8 cellular contexts compared by ENCODE assay signal in the genomic region with DNA sequence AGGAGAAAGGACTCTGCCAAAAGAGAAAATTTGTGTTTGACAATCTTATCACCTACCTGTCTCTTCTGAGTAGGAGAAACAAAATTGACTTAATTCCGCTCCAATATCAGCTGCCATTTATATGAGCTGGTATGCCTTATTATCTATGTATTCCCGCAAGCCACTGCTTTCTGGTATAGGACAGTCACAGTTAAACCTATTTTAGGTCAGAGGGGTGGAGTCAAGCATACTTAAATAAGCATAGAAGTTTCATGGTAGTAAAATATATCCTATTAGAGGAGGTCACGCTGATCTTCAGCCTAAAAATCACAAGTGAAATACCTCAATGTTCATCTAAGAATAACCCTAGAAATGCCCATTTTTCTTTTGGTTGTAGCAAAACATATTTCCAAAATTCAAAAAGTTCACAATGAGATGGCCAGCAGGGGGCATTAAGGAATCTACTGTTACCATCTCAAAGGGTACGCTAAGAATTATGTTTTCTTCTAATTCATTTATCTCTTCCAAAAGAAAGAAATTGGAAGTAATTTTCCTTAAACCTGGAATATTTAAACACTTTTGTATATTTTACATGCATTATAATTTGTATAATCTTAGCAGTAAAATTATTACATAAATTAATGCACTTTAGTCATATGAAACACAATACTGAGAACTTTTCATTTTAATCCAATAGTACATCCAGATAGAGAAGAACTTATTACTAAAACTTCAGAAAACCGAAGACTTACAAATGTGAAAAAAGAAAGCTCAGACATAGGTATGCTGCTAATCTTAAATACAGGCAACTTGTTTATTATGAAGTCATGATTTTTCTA. TPM values are rescaled to one million over a fixed set of nuclear protein-coding genes. Genes with fewer than 3 reads are reported as not detected.
A peak's percentile ranks its signal among the peaks of the same experiment; 100 is the strongest.
DNase-seq lines count a peak whose midpoint lies in the region; ATAC-seq and TF ChIP-seq lines count a peak whose summit lies in the region.

No MANE protein-coding gene starts in this region.

- CTCF ChIA-PET in PC-3 (lab: Charles Lee): interaction anchor here (0.6 to 0.8 kb wide), 2 partner anchors 10 to 33 kb away, joined by 5 to 6 read pairs; a partner anchor contains a TSS

- intact Hi-C loops in PC-3 (cut with micrococcal nuclease): loop anchor here (1.0 kb wide), 3 partner anchors 119 to 411 kb away; no protein-coding TSS in a partner anchor
- intact Hi-C loops in lower lobe of right lung (cut with DNase I): no loop called here
- intact Hi-C loops in posterior vena cava (cut with DNase I): loop anchor here in 1 of 2 donors (10.0 kb wide), 1 partner anchor 410 kb away; no protein-coding TSS in a partner anchor

- BruUV-seq in PC-3 (replicated peaks; lab: Mats Ljungman, UMichigan): no TSS peak

- H3K27me3 ChIP-seq in PC-3 (ENCODE audit: low read length) (no peaks in the 10 kb centered on the region), lower lobe of right lung (ENCODE audit: low read depth) (no peaks in the 10 kb centered on the region)

- H3K4me1 Mint-ChIP-seq in activated naive CD8-positive, alpha-beta T cell treated with anti-CD3 and anti-CD28 coated beads, Interleukin-2, amount 50 U/mL, for 24 hours: peaks cover 39% of the 10 kb centered on the region
- peaks cover 31% of the 10 kb centered on the region for H3K4me1 Mint-ChIP-seq in activated naive CD8-positive, alpha-beta T cell treated with anti-CD3 and anti-CD28 coated beads for 36 hours
- H3K4me1 Mint-ChIP-seq in chondrocyte (ENCODE audit: low read depth): peaks cover 4% of the 10 kb centered on the region

- H3K36me3 ChIP-seq in PC-3 (ENCODE audit: low read depth, low read length) (peaks cover 6% of the 10 kb centered on the region), lower lobe of right lung (no peaks in the 10 kb centered on the region)

- H2AFZ ChIP-seq in PC-3 (ENCODE audit: low read length): no peak overlapping the region

- no peaks in the 10 kb centered on the region for H3F3A ChIP-seq in PC-3 (ENCODE audit: low read length, unreplicated experiment)

- no peak overlapping the region for H3K27ac Mint-ChIP-seq in activated naive CD8-positive, alpha-beta T cell treated with anti-CD3 and anti-CD28 coated beads, Interleukin-2, amount 50 U/mL, for 24 hours
- no peak overlapping the region for H3K27ac Mint-ChIP-seq in activated naive CD8-positive, alpha-beta T cell treated with anti-CD3 and anti-CD28 coated beads for 36 hours
- no peak overlapping the region for H3K27ac Mint-ChIP-seq in chondrocyte (ENCODE audit: unreplicated experiment)

- no peak overlapping the region for H3K9ac ChIP-seq in PC-3 (ENCODE audit: low read length)

- H3K4me1 ChIP-seq in PC-3 (ENCODE audit: insufficient read depth, low read length) (no peaks in the 10 kb centered on the region), lower lobe of right lung (no peaks in the 10 kb centered on the region)

- peak; percentile 25 for DNase-seq in activated naive CD8-positive, alpha-beta T cell treated with anti-CD3 and anti-CD28 coated beads, Interleukin-2, amount 50 U/mL, for 24 hours
- no peak for DNase-seq in activated naive CD8-positive, alpha-beta T cell treated with anti-CD3 and anti-CD28 coated beads for 36 hours
- DNase-seq in PC-3 (peak; percentile 61), chondrocyte (ENCODE audit: low spot score) (no peak), lower lobe of right lung (no peak), occipital lobe (lab: John Stamatoyannopoulos, UW) (no peak), posterior vena cava (ENCODE audit: low spot score) (no peak)

- POLR2A ChIA-PET in PC-3 (lab: Charles Lee; ENCODE audit: unreplicated experiment): no interaction called here

- H3K27me3 Mint-ChIP-seq in activated naive CD8-positive, alpha-beta T cell treated with anti-CD3 and anti-CD28 coated beads, Interleukin-2, amount 50 U/mL, for 24 hours: no peaks in the 10 kb centered on the region
- no peaks in the 10 kb centered on the region for H3K27me3 Mint-ChIP-seq in activated naive CD8-positive, alpha-beta T cell treated with anti-CD3 and anti-CD28 coated beads for 36 hours
- no peaks in the 10 kb centered on the region for H3K27me3 Mint-ChIP-seq in chondrocyte (ENCODE audit: low read depth)

- no peak overlapping the region for H3K27ac ChIP-seq in PC-3 (ENCODE audit: low read length)
- no peak overlapping the region for H3K27ac ChIP-seq in lower lobe of right lung

- H4K20me1 ChIP-seq in PC-3 (ENCODE audit: low read length): peaks cover 59% of the 10 kb centered on the region

- H3K4me2 ChIP-seq in PC-3 (ENCODE audit: low read length): no peak overlapping the region

- H3K9me3 ChIP-seq in PC-3 (ENCODE audit: low read length) (no peaks in the 10 kb centered on the region), lower lobe of right lung (no peaks in the 10 kb centered on the region)

- no peak for ATAC-seq in activated naive CD8-positive, alpha-beta T cell treated with anti-CD3 and anti-CD28 coated beads, Interleukin-2, amount 50 U/mL, for 24 hours
- ATAC-seq in PC-3 (peak; percentile 59), lower lobe of right lung (no peak), HG02678 (IDR thresholded peaks at IDR 0.05; ENCODE audit: unreplicated experiment) (no peak)

- no peaks in the 10 kb centered on the region for H3K9me3 Mint-ChIP-seq in activated naive CD8-positive, alpha-beta T cell treated with anti-CD3 and anti-CD28 coated beads, Interleukin-2, amount 50 U/mL, for 24 hours
- H3K9me3 Mint-ChIP-seq in activated naive CD8-positive, alpha-beta T cell treated with anti-CD3 and anti-CD28 coated beads for 36 hours: no peaks in the 10 kb centered on the region
- peaks cover 3% of the 10 kb centered on the region for H3K9me3 Mint-ChIP-seq in chondrocyte (ENCODE audit: low read depth)

- TF ChIP-seq CTCF in PC-3 (conservative IDR thresholded peaks at IDR 0.05; ENCODE audit: low read depth, low read length): peak; percentile 93
- TF ChIP-seq CTCF in chondrocyte (IDR thresholded peaks at IDR 0.05): peak; percentile 91
- peak; percentile 66 for TF ChIP-seq CTCF in lower lobe of right lung (IDR thresholded peaks at IDR 0.05)

- no peak overlapping the region for H3K4me3 ChIP-seq in PC-3 (ENCODE audit: low read length)
- H3K4me3 ChIP-seq in lower lobe of right lung: no peak overlapping the region

- no peak overlapping the region for H3K4me3 Mint-ChIP-seq in activated naive CD8-positive, alpha-beta T cell treated with anti-CD3 and anti-CD28 coated beads, Interleukin-2, amount 50 U/mL, for 24 hours
- H3K4me3 Mint-ChIP-seq in activated naive CD8-positive, alpha-beta T cell treated with anti-CD3 and anti-CD28 coated beads for 36 hours: no peak overlapping the region
- H3K4me3 Mint-ChIP-seq in chondrocyte (ENCODE audit: unreplicated experiment): no peak overlapping the region

- peaks cover 12% of the 10 kb centered on the region for H3K36me3 Mint-ChIP-seq in activated naive CD8-positive, alpha-beta T cell treated with anti-CD3 and anti-CD28 coated beads, Interleukin-2, amount 50 U/mL, for 24 hours (ENCODE audit: low read depth)
- peaks cover 11% of the 10 kb centered on the region for H3K36me3 Mint-ChIP-seq in activated naive CD8-positive, alpha-beta T cell treated with anti-CD3 and anti-CD28 coated beads for 36 hours
- H3K36me3 Mint-ChIP-seq in chondrocyte (ENCODE audit: low read depth): no peaks in the 10 kb centered on the region

- H3K79me2 ChIP-seq in PC-3 (ENCODE audit: low read length): peaks cover 100% of the 10 kb centered on the region

- H3K9me2 ChIP-seq in PC-3 (replicated peaks; ENCODE audit: low read length): no peaks in the 10 kb centered on the region

RNA-seq across cellular contexts. Expression of a gene that starts 10.5 kb away (rescaled TPM):
- total RNA-seq in activated naive CD8-positive, alpha-beta T cell treated with anti-CD3 and anti-CD28 coated beads for 36 hours: 10 to 100 TPM; 68.9 to 69.0 TPM
- total RNA-seq in PC-3 (2014; rRNA removed) (31.7 and 35.9 TPM in 2 replicates), chondrocyte (12.2 to 13.0 TPM (median 12.8 TPM) in 3 replicates), lower lobe of right lung (4.7 TPM), occipital lobe (34.9 TPM), posterior vena cava (1 to 10 TPM; 4.8 to 5.9 TPM)

RNA-seq across cellular contexts. Expression of a gene that starts 11.2 kb away (rescaled TPM):
- total RNA-seq in activated naive CD8-positive, alpha-beta T cell treated with anti-CD3 and anti-CD28 coated beads for 36 hours: 100 to 1,000 TPM; 472 TPM
- total RNA-seq in PC-3 (2014; rRNA removed): 160 and 172 TPM in 2 replicates
- 53.9 to 80.7 TPM (median 55.0 TPM) in 3 replicates for total RNA-seq in chondrocyte
- 21.0 TPM for total RNA-seq in lower lobe of right lung
- 14.0 TPM for total RNA-seq in occipital lobe
- total RNA-seq in posterior vena cava: 10 to 100 TPM; 31.6 to 37.7 TPM

RNA-seq across cellular contexts. Expression of a gene that starts 37.6 kb away (rescaled TPM):
- total RNA-seq in activated naive CD8-positive, alpha-beta T cell treated with anti-CD3 and anti-CD28 coated beads for 36 hours: 10 to 100 TPM in 1 of 2 experiments, 1 to 10 TPM in 1; 9.7 to 11.4 TPM
- total RNA-seq in PC-3 (2014; rRNA removed) (7.5 and 8.8 TPM in 2 replicates), chondrocyte (6.9 to 10.5 TPM (median 7.9 TPM) in 3 replicates), lower lobe of right lung (10.8 TPM), occipital lobe (41.8 TPM), posterior vena cava (1 to 10 TPM; 8.9 to 9.5 TPM)

RNA-seq across cellular contexts. Expression of a gene that starts 42.5 kb away (rescaled TPM):
- total RNA-seq in activated naive CD8-positive, alpha-beta T cell treated with anti-CD3 and anti-CD28 coated beads for 36 hours: 100 to 1,000 TPM; 209 to 211 TPM
- total RNA-seq in PC-3 (2014; rRNA removed) (102 and 118 TPM in 2 replicates), chondrocyte (98.4 to 129 TPM (median 103 TPM) in 3 replicates), lower lobe of right lung (77.7 TPM), occipital lobe (66.9 TPM), posterior vena cava (10 to 100 TPM; 87.5 to 95.3 TPM)

Comparison
In these comparisons a context has a peak if more than half of its experiments do, and no peak if none do; other contexts are left out.
1. DNase-seq: peak in activated naive CD8-positive, alpha-beta T cell treated with anti-CD3 and anti-CD28 coated beads, Interleukin-2, amount 50 U/mL, for 24 hours (single experiment) and PC-3 (single experiment); none in activated naive CD8-positive, alpha-beta T cell treated with anti-CD3 and anti-CD28 coated beads for 36 hours (single experiment), chondrocyte (single experiment), lower lobe of right lung (single experiment), occipital lobe (single experiment) and posterior vena cava (single experiment).
2. Peak in every context shown above with its lines, with median percentiles within 50 percentile points of each other: CTCF ChIP-seq.